16 cellular contexts compared by ENCODE assay signal in genomic region chr17:48647964-48648245, GRCh38. TPM values are rescaled to one million over a fixed set of nuclear protein-coding genes. Genes with fewer than 3 reads are reported as not detected.
DNase-seq lines count a peak whose midpoint lies in the region; ATAC-seq and TF ChIP-seq lines count a peak whose summit lies in the region.
"Had no signal": no experiment of that assay in that cellular context is flagged by ENCODE, and none has a peak within 500 bp of the region (broad histone marks: within the 10 kb centered on the region; RNA-seq: fewer than 3 reads in every experiment).

No MANE protein-coding gene starts in this region.

- no peaks in the 10 kb centered on the region for H3K9me3 ChIP-seq in smooth muscle cell (replicated peaks; ENCODE audit: low read depth)
- H3K9me3 ChIP-seq in endodermal cell (ENCODE audit: control insufficient read depth, low read length) = no peaks in the 10 kb centered on the region
- no peaks in the 10 kb centered on the region for H3K9me3 ChIP-seq in tibial artery
- H3K9me3 ChIP-seq: left lung had no signal

- H3K27ac ChIP-seq in smooth muscle cell (ENCODE audit: low read depth) (no peak overlapping the region), endodermal cell (ENCODE audit: low read depth, low read length) (no peak overlapping the region), tibial artery (no peak overlapping the region)
- H3K27ac ChIP-seq: left lung had no signal

- peaks cover 88% of the 10 kb centered on the region for H3K79me2 ChIP-seq in smooth muscle cell (ENCODE audit: low read depth)

- H3K4me3 Mint-ChIP-seq in T-helper 2 cell treated with Interferon-gamma antibody and Interleukin-4, amounts not matched to agents 5 μg/mL and 100 μg/mL, for 36 hours = peak overlapping the region; percentile 81
- no peak overlapping the region for H3K4me3 Mint-ChIP-seq in endodermal cell

- peaks cover 6% of the 10 kb centered on the region for H3K4me1 Mint-ChIP-seq in T-helper 2 cell treated with Interferon-gamma antibody and Interleukin-4, amounts not matched to agents 5 μg/mL and 100 μg/mL, for 36 hours (ENCODE audit: low read depth)
- H3K4me1 Mint-ChIP-seq in endodermal cell = no peaks in the 10 kb centered on the region

- no peak overlapping the region for H2AFZ ChIP-seq in smooth muscle cell (ENCODE audit: low read depth)

- TF ChIP-seq CTCF in epithelial cell of proximal tubule (conservative IDR thresholded peaks at IDR 0.05; ENCODE audit: low read depth, low read length) (no peak), smooth muscle cell (IDR thresholded peaks at IDR 0.05; ENCODE audit: borderline replicate concordance, insufficient read depth, poor library complexity, severe bottlenecking) (no peak), endodermal cell (conservative IDR thresholded peaks at IDR 0.05) (no peak), tibial artery (IDR thresholded peaks at IDR 0.05) (no peak)

- no peak overlapping the region for H3K27ac Mint-ChIP-seq in T-helper 2 cell treated with Interferon-gamma antibody and Interleukin-4, amounts not matched to agents 5 μg/mL and 100 μg/mL, for 36 hours
- no peak overlapping the region for H3K27ac Mint-ChIP-seq in endodermal cell

- H3K27me3 ChIP-seq in smooth muscle cell (ENCODE audit: low read depth) (no peaks in the 10 kb centered on the region), endodermal cell (ENCODE audit: control insufficient read depth, insufficient read depth, low read length, poor library complexity, severe bottlenecking) (peaks cover 90% of the 10 kb centered on the region), tibial artery (peaks cover 0 to 83% of the 10 kb centered on the region in 2 donors)

- intact Hi-C loops in tibial artery (cut with DNase I; ENCODE audit: low total_unique reads) = no loop called here

- H3K9ac ChIP-seq in smooth muscle cell (ENCODE audit: low read depth) (no peak overlapping the region), endodermal cell (ENCODE audit: extremely low read depth, low read length, poor library complexity, severe bottlenecking) (no peak overlapping the region)

- WGBS in smooth muscle cell (ENCODE audit: low lambda C conversion rate) = 91% methylated on average over 1 of the region's 1 CpG
- WGBS in endodermal cell (ENCODE audit: insufficient coverage in 1 of 2, insufficient read length in 1 of 2), 2 experiments = 80% methylated on average over 1 of the region's 1 CpG; no CpG with 5 or more reads in 1 of the 2 experiments

- H4K20me1 ChIP-seq in smooth muscle cell (ENCODE audit: low read depth) = peaks cover 22% of the 10 kb centered on the region

- no peaks in the 10 kb centered on the region for H3K9me3 Mint-ChIP-seq in T-helper 2 cell treated with Interferon-gamma antibody and Interleukin-4, amounts not matched to agents 5 μg/mL and 100 μg/mL, for 36 hours
- no peaks in the 10 kb centered on the region for H3K9me3 Mint-ChIP-seq in endodermal cell

- ATAC-seq in GM21576 (IDR thresholded peaks at IDR 0.05; ENCODE audit: unreplicated experiment) = no peak

- peak overlapping the region; percentile 92 for H3K4me2 ChIP-seq in smooth muscle cell

- DNase-seq in T-helper 2 cell treated with Interferon-gamma antibody and Interleukin-4, amounts not matched to agents 5 μg/mL and 100 μg/mL, for 36 hours (ENCODE audit: low spot score) = no peak
- no peak for DNase-seq in T-helper 2 cell
- peak; percentile 50 for DNase-seq in OCI-M1 (lab: John Stamatoyannopoulos, UW)
- no peak for DNase-seq in epithelial cell of proximal tubule (ENCODE audit: low read depth)
- DNase-seq in smooth muscle cell (lab: John Stamatoyannopoulos, UW; ENCODE audit: unreplicated experiment) = no peak
- no peak for DNase-seq in endodermal cell
- no peak for DNase-seq in tibial artery
- DNase-seq: effector memory CD4-positive, alpha-beta T cell; NCI-H1105; posterior cingulate gyrus; stimulated activated CD4-positive, alpha-beta T cell treated with anti-CD3 and anti-CD28 coated beads, Interleukin-4, amount 100 ng/mL, for 1 hour; substantia nigra; SW 1271 had no signal

- H3K4me3 ChIP-seq in epithelial cell of proximal tubule (ENCODE audit: low read depth, low read length) (peak overlapping the region; percentile 63), smooth muscle cell (no peak overlapping the region), endodermal cell (ENCODE audit: low read length) (no peak overlapping the region), tibial artery (no peak overlapping the region)

- no peaks in the 10 kb centered on the region for H3K36me3 ChIP-seq in smooth muscle cell (ENCODE audit: low read depth)
- no peaks in the 10 kb centered on the region for H3K36me3 ChIP-seq in endodermal cell (ENCODE audit: control insufficient read depth, insufficient read depth, low read length)
- H3K36me3 ChIP-seq in tibial artery = no peaks in the 10 kb centered on the region
- H3K36me3 ChIP-seq: left lung had no signal

- no peaks in the 10 kb centered on the region for H3K36me3 Mint-ChIP-seq in T-helper 2 cell treated with Interferon-gamma antibody and Interleukin-4, amounts not matched to agents 5 μg/mL and 100 μg/mL, for 36 hours (ENCODE audit: low read depth)
- H3K36me3 Mint-ChIP-seq in endodermal cell (ENCODE audit: low read depth) = no peaks in the 10 kb centered on the region

- peaks cover 27% of the 10 kb centered on the region for H3F3A ChIP-seq in smooth muscle cell (ENCODE audit: low read depth)

- H3K27me3 Mint-ChIP-seq in T-helper 2 cell treated with Interferon-gamma antibody and Interleukin-4, amounts not matched to agents 5 μg/mL and 100 μg/mL, for 36 hours (ENCODE audit: low read depth) = peaks cover 78% of the 10 kb centered on the region
- peaks cover 99% of the 10 kb centered on the region for H3K27me3 Mint-ChIP-seq in endodermal cell (ENCODE audit: insufficient read depth)

- peaks cover 7% of the 10 kb centered on the region for H3K4me1 ChIP-seq in smooth muscle cell (ENCODE audit: low read depth)
- H3K4me1 ChIP-seq in endodermal cell (ENCODE audit: control insufficient read depth, insufficient read depth, low read length) = peaks cover 3% of the 10 kb centered on the region
- H3K4me1 ChIP-seq in tibial artery = peaks cover 0 to 20% (median 14%) of the 10 kb centered on the region in 4 donors

RNA-seq across cellular contexts. Expression of gene HOXB9, which starts 21.7 kb away (rescaled TPM):
- total RNA-seq in epithelial cell of proximal tubule (74.5 and 83.8 TPM in 2 replicates), smooth muscle cell (24.3 and 25.8 TPM in 2 replicates), endodermal cell (not detected)
- 6.9 and 13.8 TPM in 2 replicates for polyA plus RNA-seq in smooth muscle cell
- 45.1 TPM for polyA plus RNA-seq in endodermal cell (2013, experiment 1 of 2)
- polyA plus RNA-seq in endodermal cell (2013, experiment 2 of 2) = 30.1 TPM
- total RNA-seq: left lung had no signal

RNA-seq across cellular contexts. Expression of gene HOXB8, which starts 32.8 kb away (rescaled TPM):
- total RNA-seq in epithelial cell of proximal tubule (12.7 and 21.4 TPM in 2 replicates), smooth muscle cell (2.0 and 3.8 TPM in 2 replicates), endodermal cell (not detected)
- polyA plus RNA-seq in smooth muscle cell = 0.15 and 0.94 TPM in 2 replicates
- polyA plus RNA-seq in endodermal cell (2013, experiment 1 of 2) = 10.3 TPM
- 7.2 TPM for polyA plus RNA-seq in endodermal cell (2013, experiment 2 of 2)

RNA-seq across cellular contexts. Expression of gene HOXB7, which starts 37.1 kb away (rescaled TPM):
- total RNA-seq in epithelial cell of proximal tubule = 24.9 and 26.0 TPM in 2 replicates
- 13.7 and 16.1 TPM in 2 replicates for total RNA-seq in smooth muscle cell
- polyA plus RNA-seq in smooth muscle cell = 29.7 and 33.4 TPM in 2 replicates
- total RNA-seq in endodermal cell = not detected
- polyA plus RNA-seq in endodermal cell (2013, experiment 1 of 2) = 5.6 TPM
- 6.0 TPM for polyA plus RNA-seq in endodermal cell (2013, experiment 2 of 2)

RNA-seq across cellular contexts. Expression of gene HOXB6, which starts 43.1 kb away (rescaled TPM):
- total RNA-seq in epithelial cell of proximal tubule = 42.9 and 55.6 TPM in 2 replicates
- 6.3 and 7.2 TPM in 2 replicates for total RNA-seq in smooth muscle cell
- 9.3 and 10.3 TPM in 2 replicates for polyA plus RNA-seq in smooth muscle cell
- not detected for total RNA-seq in endodermal cell
- polyA plus RNA-seq in endodermal cell (2013, experiment 1 of 2) = 14.4 TPM
- 10.0 TPM for polyA plus RNA-seq in endodermal cell (2013, experiment 2 of 2)

RNA-seq across cellular contexts. Expression of gene HOXB5, which starts 54.3 kb away (rescaled TPM):
- total RNA-seq in epithelial cell of proximal tubule = 2.8 and 5.5 TPM in 2 replicates
- 0.49 and 0.94 TPM in 2 replicates for total RNA-seq in smooth muscle cell
- polyA plus RNA-seq in smooth muscle cell = 1.4 and 1.8 TPM in 2 replicates
- total RNA-seq in endodermal cell = not detected
- polyA plus RNA-seq in endodermal cell (2013, experiment 1 of 2) = 5.3 TPM
- polyA plus RNA-seq in endodermal cell (2013, experiment 2 of 2) = 2.5 TPM
- total RNA-seq: activated CD8-positive, alpha-beta memory T cell treated with anti-CD3 and anti-CD28 coated beads for 36 hours had no signal

Comparison
In these comparisons a context has a peak if more than half of its experiments do, and no peak if none do; other contexts are left out.
1. RNA of gene HOXB9, which starts 21.7 kb away (total RNA-seq): 74.5 to 83.8 TPM in epithelial cell of proximal tubule and 24.3 to 25.8 TPM in smooth muscle cell; not detected in endodermal cell; every median in the first group is over 10 times any median in the second.
2. RNA of gene HOXB7, which starts 37.1 kb away (total RNA-seq): 24.9 to 26.0 TPM in epithelial cell of proximal tubule and 13.7 to 16.1 TPM in smooth muscle cell; not detected in endodermal cell; every median in the first group is over 10 times any median in the second.